ENCODE assay signal across 27 cellular contexts in the genomic region with DNA sequence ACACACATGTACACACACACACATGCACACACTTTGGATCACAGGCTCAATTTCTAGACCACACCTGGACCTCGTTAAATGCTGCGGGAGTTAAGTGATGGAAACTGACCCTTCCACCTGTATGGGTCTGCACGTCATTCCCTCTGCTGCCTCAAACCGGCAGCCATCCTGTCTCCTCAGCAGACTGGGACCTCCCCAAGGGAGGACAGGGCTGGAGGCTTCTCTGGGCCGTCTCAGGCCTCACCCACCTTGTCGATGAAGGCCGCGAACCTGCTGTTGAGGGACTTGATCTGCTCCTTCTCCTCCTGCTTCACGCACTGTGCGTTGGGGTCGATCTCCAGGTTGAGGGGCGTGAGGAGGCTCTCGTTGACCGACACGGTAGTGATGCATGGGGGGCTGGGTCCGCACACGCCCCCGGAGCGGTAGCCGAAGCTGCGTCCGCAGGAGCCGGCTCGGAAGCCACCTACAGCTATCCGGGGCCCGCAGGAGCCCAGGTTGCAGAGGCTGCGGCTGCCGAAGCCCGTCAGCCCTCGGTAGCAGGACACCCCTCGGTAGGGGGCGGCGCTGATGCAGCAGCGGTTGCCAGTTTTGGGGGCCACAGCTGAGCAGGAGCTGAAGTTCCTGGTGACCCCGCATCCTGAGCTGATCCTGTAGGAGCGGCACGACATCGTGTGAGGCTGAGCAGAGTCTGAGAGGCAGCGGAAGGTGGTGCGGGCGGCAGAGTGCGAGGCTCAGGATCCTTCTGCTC. TPM values are rescaled to one million over a fixed set of nuclear protein-coding genes. Genes with fewer than 3 reads are reported as not detected.
"Had no signal": no experiment of that assay in that cellular context is flagged by ENCODE, and none has a peak within 500 bp of the region (broad histone marks: within the 10 kb centered on the region; RNA-seq: fewer than 3 reads in every experiment).

A gene (minus strand): TSS at position 744 of the 748 bp plus-strand sequence. CDS start 76 bp downstream, at position 668.

- H3K9me3 Mint-ChIP-seq: activated naive CD8-positive, alpha-beta T cell treated with anti-CD3 and anti-CD28 coated beads, Interleukin-2, amount 50 U/mL, for 24 hours; central memory CD8-positive, alpha-beta T cell; T-helper 1 cell treated with Interleukin-12 subunit alpha and Interleukin-12 subunit beta and Interleukin-4 antibody, amounts not matched to agents 30 μg/mL and 1 μg/mL, for 36 hours; WTC11 had no signal

- H3K9me3 ChIP-seq: ascending aorta, body of pancreas had no signal

- H3K27me3 ChIP-seq: ascending aorta, body of pancreas had no signal

- DNase-seq: activated CD4-positive, alpha-beta T cell treated with anti-CD3 and anti-CD28 coated beads for 48 hours; activated CD4-positive, alpha-beta T cell treated with anti-CD3 and anti-CD28 coated beads, Interleukin-2, amount 50 U/mL, for 4 hours; activated CD4-positive, CD25-positive, alpha-beta regulatory T cell treated with anti-CD3 and anti-CD28 coated beads, Interleukin-2, amount 50 U/mL, for 72 hours; activated CD8-positive, alpha-beta memory T cell treated with anti-CD3 and anti-CD28 coated beads, Interleukin-2, amount 50 U/mL, for 48 hours; activated CD8-positive, alpha-beta T cell treated with anti-CD3 and anti-CD28 coated beads, Interleukin-2, amount 10 ng/mL, durations not matched to agents 7 days and 5 days; activated naive CD4-positive, alpha-beta T cell treated with anti-CD3 and anti-CD28 coated beads, Interleukin-2, amount 50 U/mL, for 16 hours; activated naive CD8-positive, alpha-beta T cell treated with anti-CD3 and anti-CD28 coated beads, Interleukin-2, amount 50 U/mL, for 24 hours; activated T-cell treated with anti-CD3 and anti-CD28 coated beads, Interleukin-2, amount 50 U/mL, for 1 hour; amniotic stem cell; KG1; NCI-H1092; NCI-H1417; NCI-H2029 treated with DMSO at 0.1 percent for 48 hours; NCI-H345; NCI-H510A; NCI-H526 treated with DMSO at 0.1 percent for 48 hours; NCI-H82; PC-3; SHP77 treated with DMSO at 0.1 percent for 48 hours; T-helper 9 cell had no signal

- H3K4me1 Mint-ChIP-seq: activated naive CD8-positive, alpha-beta T cell treated with anti-CD3 and anti-CD28 coated beads, Interleukin-2, amount 50 U/mL, for 24 hours; WTC11 had no signal

- H3K27ac ChIP-seq: ascending aorta, body of pancreas had no signal

- H3K27ac Mint-ChIP-seq: activated CD8-positive, alpha-beta T cell treated with anti-CD3 and anti-CD28 coated beads, Interleukin-2, amount 10 ng/mL, durations not matched to agents 7 days and 5 days; activated naive CD8-positive, alpha-beta T cell treated with anti-CD3 and anti-CD28 coated beads, Interleukin-2, amount 50 U/mL, for 24 hours; T-helper 1 cell treated with Interleukin-12 subunit alpha and Interleukin-12 subunit beta and Interleukin-4 antibody, amounts not matched to agents 30 μg/mL and 1 μg/mL, for 36 hours; WTC11 had no signal

- H3K4me3 ChIP-seq: ascending aorta, body of pancreas had no signal

- H3K36me3 ChIP-seq: ascending aorta had no signal

- H3K4me3 Mint-ChIP-seq: activated CD8-positive, alpha-beta T cell treated with anti-CD3 and anti-CD28 coated beads, Interleukin-2, amount 10 ng/mL, durations not matched to agents 7 days and 5 days; activated naive CD8-positive, alpha-beta T cell treated with anti-CD3 and anti-CD28 coated beads, Interleukin-2, amount 50 U/mL, for 24 hours; central memory CD8-positive, alpha-beta T cell; T-helper 1 cell treated with Interleukin-12 subunit alpha and Interleukin-12 subunit beta and Interleukin-4 antibody, amounts not matched to agents 30 μg/mL and 1 μg/mL, for 36 hours; WTC11 had no signal

- H3K36me3 Mint-ChIP-seq: WTC11 had no signal

- ATAC-seq: activated CD8-positive, alpha-beta T cell treated with anti-CD3 and anti-CD28 coated beads, Interleukin-2, amount 10 ng/mL, durations not matched to agents 7 days and 5 days; activated naive CD8-positive, alpha-beta T cell treated with anti-CD3 and anti-CD28 coated beads, Interleukin-2, amount 50 U/mL, for 24 hours; body of pancreas; PC-3; WTC11 had no signal

RNA-seq across cellular contexts. Expression of the gene that starts here (rescaled TPM):
- total RNA-seq: activated CD8-positive, alpha-beta T cell treated with anti-CD3 and anti-CD28 coated beads, Interleukin-2, amount 10 ng/mL, durations not matched to agents 7 days and 5 days; ascending aorta; body of pancreas; bronchial epithelial cell; PC-3; SK-MEL-5; WTC11 had no signal
